25 cellular contexts compared by ENCODE assay signal in genomic region chr3:128576290-128576689, GRCh38.
DNase-seq lines count a peak whose midpoint lies in the region; ATAC-seq, FAIRE-seq and TF ChIP-seq lines count a peak whose summit lies in the region.
"Had no signal": no experiment of that assay in that cellular context is flagged by ENCODE, and none has a peak within 500 bp of the region (broad histone marks: within the 10 kb centered on the region; RNA-seq: fewer than 3 reads in every experiment).

No MANE protein-coding gene starts in this region.

- intact Hi-C loops in vagina (cut with DNase I): no loop called here

- H2BK12ac ChIP-seq in neuronal stem cell (ENCODE audit: low read length): peak overlapping the region; percentile 86

- H3K18ac ChIP-seq in mesendoderm (ENCODE audit: low read length) (no peak overlapping the region), neuronal stem cell (ENCODE audit: low read length) (peak overlapping the region; percentile 92)

- no peak overlapping the region for H3K27ac ChIP-seq in mesendoderm (ENCODE audit: low read depth, low read length)
- no peak overlapping the region for H3K27ac ChIP-seq in neuronal stem cell (replicated peaks; ENCODE audit: low read length)
- no peak overlapping the region for H3K27ac ChIP-seq in vagina
- H3K27ac ChIP-seq: A549; BLaER1 treated with 17β-estradiol and CSF1 and Interleukin-3, amounts not matched to agents 10 nM and 100 nM; GM23248 had no signal

- no peak overlapping the region for H2BK5ac ChIP-seq in mesendoderm (ENCODE audit: low read length)
- no peak overlapping the region for H2BK5ac ChIP-seq in neuronal stem cell (ENCODE audit: low read length)

- H3K4me2 ChIP-seq in mesendoderm (ENCODE audit: low read length) (no peak overlapping the region), neuronal stem cell (ENCODE audit: insufficient read depth, low read length, poor library complexity, severe bottlenecking) (no peak overlapping the region)
- H3K4me2 ChIP-seq: A549; BLaER1 treated with 17β-estradiol and CSF1 and Interleukin-3, amounts not matched to agents 10 nM and 100 nM had no signal

- peaks cover 3 to 4% of the 10 kb centered on the region in 2 donors for H3K9me3 ChIP-seq in neuronal stem cell (replicated peaks in 1 of 2; ENCODE audit: control insufficient read depth in 2 of 2, insufficient read depth in 1 of 2, low read depth in 1 of 2, low read length in 2 of 2)
- H3K9me3 ChIP-seq in vagina: no peaks in the 10 kb centered on the region
- H3K9me3 ChIP-seq: BE2C had no signal

- no peaks in the 10 kb centered on the region for H3K36me3 ChIP-seq in bronchial epithelial cell (ENCODE audit: control insufficient read depth, insufficient read depth, low read length)
- H3K36me3 ChIP-seq in mesendoderm (ENCODE audit: control insufficient read depth, insufficient read depth, low read length): no peaks in the 10 kb centered on the region
- H3K36me3 ChIP-seq in neuronal stem cell (replicated peaks in 1 of 2; ENCODE audit: control insufficient read depth in 2 of 2, insufficient read depth in 2 of 2, low read length in 2 of 2): no peaks in the 10 kb centered on the region
- H3K36me3 ChIP-seq in vagina: no peaks in the 10 kb centered on the region
- H3K36me3 ChIP-seq: BE2C; BLaER1 treated with 17β-estradiol and CSF1 and Interleukin-3, amounts not matched to agents 10 nM and 100 nM had no signal

- peak overlapping the region; percentile 42 for H3K14ac ChIP-seq in neuronal stem cell (ENCODE audit: low read length)

- peak overlapping the region; percentile 15 for H2AFZ ChIP-seq in neuronal stem cell (ENCODE audit: low read length)
- H2AFZ ChIP-seq: GM23248 had no signal

- FAIRE-seq in HTR-8/SVneo (lab: Jason Lieb, UNC) (peak; percentile 4), bronchial epithelial cell (lab: Jason Lieb, UNC) (peak; percentile 55)
- FAIRE-seq: A549, D721Med, GM12878, GM19239 had no signal

- H3K27me3 ChIP-seq in bronchial epithelial cell (ENCODE audit: control insufficient read depth, insufficient read depth, low read length): peaks cover 2% of the 10 kb centered on the region
- H3K27me3 ChIP-seq in mesendoderm (ENCODE audit: insufficient read depth, low read length, poor library complexity): no peaks in the 10 kb centered on the region
- H3K27me3 ChIP-seq in neuronal stem cell (ENCODE audit: control insufficient read depth in 3 of 3, insufficient read depth in 3 of 3, low read depth in 1 of 3, low read length in 3 of 3): peaks cover 0 to 3% (median 0%) of the 10 kb centered on the region in 3 experiments
- no peaks in the 10 kb centered on the region for H3K27me3 ChIP-seq in vagina
- H3K27me3 ChIP-seq: BE2C had no signal

- peak overlapping the region; percentile 37 for H2AK5ac ChIP-seq in mesendoderm (ENCODE audit: low read length)
- peak overlapping the region; percentile 51 for H2AK5ac ChIP-seq in neuronal stem cell (ENCODE audit: low read depth, low read length)

- H4K8ac ChIP-seq in mesendoderm (ENCODE audit: low read depth, low read length): no peak overlapping the region
- no peak overlapping the region for H4K8ac ChIP-seq in neuronal stem cell (ENCODE audit: low read depth, low read length)

- no peaks in the 10 kb centered on the region for H3K79me2 ChIP-seq in mesendoderm (ENCODE audit: control insufficient read depth, insufficient read depth, low read length)

- no peak for DNase-seq in HTR-8/SVneo (ENCODE audit: insufficient read length, low spot score)
- DNase-seq in bronchial epithelial cell (ENCODE audit: low read depth): no peak
- no peak for DNase-seq in mesendoderm
- DNase-seq in neuronal stem cell (ENCODE audit: low spot score): no peak
- no peak for DNase-seq in NCI-H1930 (lab: John Stamatoyannopoulos, UW)
- no peak for DNase-seq in vagina (ENCODE audit: extremely low spot score in 2 of 2)
- DNase-seq: 8988T; ACHN; AML-193; BE2C; CD4-positive, alpha-beta T cell; CD8-positive, alpha-beta memory T cell; DMS 273 treated with DMSO at 0.1 percent for 48 hours; DMS79; EL; GDM1; GM23248; H9 had no signal

- H3K9ac ChIP-seq in mesendoderm (ENCODE audit: low read length) (no peak overlapping the region), neuronal stem cell (ENCODE audit: low read depth, low read length, poor library complexity) (peak overlapping the region; percentile 81)
- H3K9ac ChIP-seq: BLaER1 treated with 17β-estradiol and CSF1 and Interleukin-3, amounts not matched to agents 10 nM and 100 nM; GM23248 had no signal

- no peak overlapping the region for H4K5ac ChIP-seq in mesendoderm (ENCODE audit: low read length)

- H3K4ac ChIP-seq in mesendoderm (ENCODE audit: low read depth, low read length) (no peak overlapping the region), neuronal stem cell (ENCODE audit: low read length) (no peak overlapping the region)

- TF ChIP-seq POLR2A in vagina (IDR thresholded peaks at IDR 0.05): no peak

- H3K4me3 ChIP-seq in bronchial epithelial cell (ENCODE audit: low read depth, low read length) (no peak overlapping the region), mesendoderm (ENCODE audit: low read length) (no peak overlapping the region), neuronal stem cell (ENCODE audit: low read length in 2 of 2) (no peak overlapping the region), vagina (no peak overlapping the region)
- H3K4me3 ChIP-seq: A549; BLaER1 treated with 17β-estradiol and CSF1 and Interleukin-3, amounts not matched to agents 10 nM and 100 nM; GM12878; GM23248 had no signal

- H3K23ac ChIP-seq in mesendoderm (ENCODE audit: low read length) (no peak overlapping the region), neuronal stem cell (ENCODE audit: low read depth, low read length, poor library complexity) (peak overlapping the region; percentile 65)

- H2BK15ac ChIP-seq in mesendoderm (replicated peaks; ENCODE audit: low read depth) (no peak overlapping the region), neuronal stem cell (ENCODE audit: low read length) (peak overlapping the region; percentile 82)

- H3K4me1 ChIP-seq in mesendoderm (ENCODE audit: control insufficient read depth, low read depth, low read length) (peaks cover 3% of the 10 kb centered on the region), neuronal stem cell (ENCODE audit: control insufficient read depth in 2 of 2, insufficient read depth in 1 of 2, low read depth in 1 of 2, low read length in 2 of 2) (peaks cover 14 to 20% of the 10 kb centered on the region in 2 donors), vagina (no peaks in the 10 kb centered on the region)
- H3K4me1 ChIP-seq: A549 had no signal

- no peaks in the 10 kb centered on the region for H3K79me1 ChIP-seq in mesendoderm (ENCODE audit: low read length)
- H3K79me1 ChIP-seq in neuronal stem cell (ENCODE audit: low read depth, low read length): no peaks in the 10 kb centered on the region

- H3K56ac ChIP-seq in mesendoderm (ENCODE audit: low read length): no peak overlapping the region

- ATAC-seq in HG02973 (IDR thresholded peaks at IDR 0.05; ENCODE audit: unreplicated experiment): no peak
- ATAC-seq: A549, GM12878, HCT116 had no signal

- WGBS in mesendoderm (ENCODE audit: extremely low coverage, insufficient coverage, low lambda C conversion rate): no CpG with 5 or more reads among the region's 10 CpGs
- no CpG with 5 or more reads among the region's 10 CpGs for WGBS in neuronal stem cell (ENCODE audit: extremely low coverage in 2 of 2, insufficient read length in 2 of 2, insufficient replicate concordance in 1 of 2), 2 donors

- no peak for TF ChIP-seq CTCF in bronchial epithelial cell (IDR thresholded peaks at IDR 0.05; ENCODE audit: insufficient read depth, low read length, severe bottlenecking)
- TF ChIP-seq CTCF in vagina (IDR thresholded peaks at IDR 0.05): no peak

- H4K91ac ChIP-seq in neuronal stem cell (ENCODE audit: low read depth, low read length, poor library complexity): no peak overlapping the region

- H2BK120ac ChIP-seq in mesendoderm (ENCODE audit: low read depth, low read length) (no peak overlapping the region), neuronal stem cell (ENCODE audit: low read depth, low read length) (no peak overlapping the region)
